Comparison of ENCODE assay signal across 9 cellular contexts in genomic region chr19:17441241-17442135, GRCh38. TPM values are rescaled to one million over a fixed set of nuclear protein-coding genes. Genes with fewer than 3 reads are reported as not detected.
A peak's percentile ranks its signal among the peaks of the same experiment; 100 is the strongest.
DNase-seq lines count a peak whose midpoint lies in the region; ATAC-seq and TF ChIP-seq lines count a peak whose summit lies in the region.
"Had no signal": no experiment of that assay in that cellular context is flagged by ENCODE, and none has a peak within 500 bp of the region (broad histone marks: within the 10 kb centered on the region; RNA-seq: fewer than 3 reads in every experiment).

No MANE protein-coding gene starts in this region.

- H3K4me3 ChIP-seq in DOHH2 (ENCODE audit: low read length) (no peak overlapping the region), IMR-90 (ENCODE audit: insufficient read depth, low read depth, low read length) (no peak overlapping the region)

- no peak overlapping the region for H2AFZ ChIP-seq in IMR-90 (replicated peaks; ENCODE audit: low read length, poor library complexity)

- no TSS peak for BruUV-seq in IMR-90 (replicated peaks; lab: Mats Ljungman, UMichigan)

- no CpG with 5 or more reads among the region's 8 CpGs for WGBS in IMR-90 (ENCODE audit: extremely low coverage in 2 of 2, insufficient read length in 1 of 2), 2 experiments

- no peak overlapping the region for H3K56ac ChIP-seq in IMR-90 (ENCODE audit: extremely low read depth, insufficient read depth, low read length)

- no peak for TF ChIP-seq POLR2A in IMR-90 (IDR thresholded peaks at IDR 0.05; ENCODE audit: low read depth, low read length)

- H4K91ac ChIP-seq in IMR-90 (ENCODE audit: insufficient read depth, low read depth, low read length) = no peak overlapping the region

- in situ Hi-C loops in IMR-90 (cut with MboI; ENCODE audit: low sequenced_read_pairs) = no loop called here

- H2BK120ac ChIP-seq in IMR-90 (ENCODE audit: low read depth, low read length) = no peak overlapping the region

- CTCF ChIA-PET in IMR-90 (lab: Yijun Ruan, JAX) = interaction anchor here (0.5 to 0.9 kb wide), 3 partner anchors 20 to 988 kb away, joined by 3 to 4 read pairs (median 3); no protein-coding TSS in a partner anchor

- no peak overlapping the region for H3K14ac ChIP-seq in IMR-90 (replicated peaks; ENCODE audit: low read depth, low read length)

- intact Hi-C loops in IMR-90 (cut with micrococcal nuclease) = no loop called here

- no peak overlapping the region for H4K8ac ChIP-seq in IMR-90 (ENCODE audit: low read depth in 2 of 2, low read length in 2 of 2)

- H3K18ac ChIP-seq in IMR-90 (ENCODE audit: low read depth, low read length) = no peak overlapping the region

- DNase-seq in IMR-90 (no peak), iPS-NIHi11 (ENCODE audit: low spot score) (peak; percentile 63), LoVo (ENCODE audit: low spot score) (no peak), hepatic stellate cell (ENCODE audit: low spot score) (no peak)
- peak; percentile 50 to 55 for DNase-seq in activated T-cell treated with anti-CD3 and anti-CD28 coated beads, Interleukin-2, amount 50 U/mL, for 48 hours

- H3K4me1 ChIP-seq in DOHH2 (ENCODE audit: control insufficient read depth, low read length) (no peaks in the 10 kb centered on the region), IMR-90 (ENCODE audit: control insufficient read depth, insufficient read depth, low read length) (no peaks in the 10 kb centered on the region)

- no peaks in the 10 kb centered on the region for H3K79me1 ChIP-seq in IMR-90 (ENCODE audit: low read depth in 1 of 2, low read length in 2 of 2)

- H3K27ac ChIP-seq in DOHH2 (ENCODE audit: low read depth, low read length) (no peak overlapping the region), IMR-90 (ENCODE audit: insufficient read depth, low read length) (no peak overlapping the region)

- H3K4ac ChIP-seq in IMR-90 (ENCODE audit: low read depth, low read length) = no peak overlapping the region

- H4K20me1 ChIP-seq in DOHH2 (ENCODE audit: control insufficient read depth, insufficient read depth, low read depth, low read length) (no peaks in the 10 kb centered on the region), IMR-90 (ENCODE audit: insufficient read depth, low read length) (no peaks in the 10 kb centered on the region)

- POLR2A ChIA-PET in IMR-90 (lab: Charles Lee; ENCODE audit: unreplicated experiment) = no interaction called here

- H2AK5ac ChIP-seq in IMR-90 (ENCODE audit: low read depth, low read length) = no peak overlapping the region

- H2BK5ac ChIP-seq in IMR-90 (ENCODE audit: low read depth, low read length, poor library complexity, severe bottlenecking) = no peak overlapping the region

- no peak overlapping the region for H2BK15ac ChIP-seq in IMR-90 (ENCODE audit: low read depth, low read length)

- no peak overlapping the region for H3K4me2 ChIP-seq in DOHH2 (ENCODE audit: low read length)
- no peak overlapping the region for H3K4me2 ChIP-seq in IMR-90 (ENCODE audit: low read depth, low read length)

- peak; percentile 44 for ATAC-seq in IMR-90 (ENCODE audit: low read depth)
- ATAC-seq in GM18520 (IDR thresholded peaks at IDR 0.05; ENCODE audit: unreplicated experiment) = no peak
- no peak for ATAC-seq in GM19324 (IDR thresholded peaks at IDR 0.05; ENCODE audit: low FRiP score, unreplicated experiment)

- no peak overlapping the region for H3K23ac ChIP-seq in IMR-90 (ENCODE audit: low read depth, low read length)

- H2BK20ac ChIP-seq in IMR-90 (ENCODE audit: low read depth, low read length) = no peak overlapping the region

- H2AK9ac ChIP-seq in IMR-90 (replicated peaks; ENCODE audit: low read depth, low read length, poor library complexity) = peak overlapping the region; percentile 65

- dilution Hi-C loops in IMR-90 (cut with HindIII; ENCODE audit: low sequenced_read_pairs, unreplicated experiment) = no loop called here

- H3K9ac ChIP-seq in IMR-90 (ENCODE audit: low read depth, low read length) = no peak overlapping the region

- H4K5ac ChIP-seq in IMR-90 (ENCODE audit: low read depth, low read length) = no peak overlapping the region

- peak; percentile 76 for TF ChIP-seq CTCF in DOHH2 (IDR thresholded peaks at IDR 0.05; ENCODE audit: low read depth, low read length, poor library complexity, severe bottlenecking)
- TF ChIP-seq CTCF in IMR-90 (conservative IDR thresholded peaks at IDR 0.05; ENCODE audit: low read depth, low read length) = peak; percentile 42

- no peaks in the 10 kb centered on the region for H3K9me1 ChIP-seq in IMR-90 (ENCODE audit: insufficient read depth, low read length)

- no peaks in the 10 kb centered on the region for H3K9me2 ChIP-seq in DOHH2 (replicated peaks; ENCODE audit: control insufficient read depth, low read length)

- H3K36me3 ChIP-seq in DOHH2 (ENCODE audit: control insufficient read depth, low read length) (no peaks in the 10 kb centered on the region), IMR-90 (ENCODE audit: control insufficient read depth, insufficient read depth, low read length) (no peaks in the 10 kb centered on the region)

- no peaks in the 10 kb centered on the region for H3F3A ChIP-seq in DOHH2 (ENCODE audit: control insufficient read depth, insufficient read depth)

- peak; percentile 52 for TF ChIP-seq RAD21 in IMR-90 (IDR thresholded peaks at IDR 0.05; ENCODE audit: low read length)

- H3K79me2 ChIP-seq in DOHH2 (ENCODE audit: control insufficient read depth, low read length) = no peaks in the 10 kb centered on the region

- H3K27me3 ChIP-seq in DOHH2 (ENCODE audit: control insufficient read depth, low read length) (peaks cover 10% of the 10 kb centered on the region; the same call in 1 of the 2 replicates), IMR-90 (ENCODE audit: control insufficient read depth, insufficient read depth, low read length) (peaks cover 2% of the 10 kb centered on the region)

- H3K9me3 ChIP-seq in DOHH2 (ENCODE audit: control insufficient read depth, insufficient read depth, low read length) = peaks cover 5% of the 10 kb centered on the region; the same call in 1 of the 2 replicates
- no peaks in the 10 kb centered on the region for H3K9me3 ChIP-seq in IMR-90 (ENCODE audit: control insufficient read depth, insufficient read depth, low read length)

TF ChIP-seq in IMR-90, 13 proteins besides CTCF, POLR2A, EP300 and RAD21:
- TF ChIP-seq SMC3 (IDR thresholded peaks at IDR 0.05; ENCODE audit: low read depth, low read length) (peak; percentile 35; the same call in 1 of the 2 replicates), MXI1 (IDR thresholded peaks at IDR 0.05; ENCODE audit: borderline replicate concordance, low read depth, low read length) (no peak)
TF ChIP-seq in IMR-90: peak in this region for 1.

RNA-seq across cellular contexts. Expression of gene TMEM221, which starts 7.0 kb away (rescaled TPM):
- not detected in 2 replicates for total RNA-seq in IMR-90 (2012; rRNA removed)
- polyA plus RNA-seq in IMR-90 (2012; rRNA removed) = 0.06 and 0.12 TPM in 2 replicates
- 0.08 and 0.11 TPM in 2 replicates for polyA plus RNA-seq in IMR-90 (2012; cell fraction: cytosol; rRNA removed)
- polyA plus RNA-seq in IMR-90 (2012; cell fraction: nucleus; rRNA removed; ENCODE audit: low replicate concordance) = 0.04 and 0.11 TPM in 2 replicates

RNA-seq across cellular contexts. Expression of gene NXNL1, which starts 19.2 kb away (rescaled TPM):
- total RNA-seq in IMR-90 (2012; rRNA removed) = not detected in 2 replicates
- not detected in 2 replicates for polyA plus RNA-seq in IMR-90 (2012; rRNA removed)
- not detected in 2 replicates for polyA plus RNA-seq in IMR-90 (2012; cell fraction: cytosol; rRNA removed)
- polyA plus RNA-seq in IMR-90 (2012; cell fraction: nucleus; rRNA removed; ENCODE audit: low replicate concordance) = not detected in 2 replicates
- total RNA-seq: urinary bladder had no signal
- polyA plus RNA-seq: urinary bladder had no signal

RNA-seq across cellular contexts. Expression of gene MVB12A, which starts 21.6 kb away (rescaled TPM):
- 13.8 and 13.9 TPM in 2 replicates for total RNA-seq in IMR-90 (2012; rRNA removed)
- 43.9 and 44.3 TPM in 2 replicates for polyA plus RNA-seq in IMR-90 (2012; rRNA removed)
- 35.8 and 58.5 TPM in 2 replicates for polyA plus RNA-seq in IMR-90 (2012; cell fraction: cytosol; rRNA removed)
- 42.9 and 77.3 TPM in 2 replicates for polyA plus RNA-seq in IMR-90 (2012; cell fraction: nucleus; rRNA removed; ENCODE audit: low replicate concordance)

RNA-seq across cellular contexts. Expression of gene SLC27A1, which starts 28.8 kb away (rescaled TPM):
- 4.8 and 5.6 TPM in 2 replicates for total RNA-seq in IMR-90 (2012; rRNA removed)
- polyA plus RNA-seq in IMR-90 (2012; rRNA removed) = 12.9 and 15.6 TPM in 2 replicates
- polyA plus RNA-seq in IMR-90 (2012; cell fraction: cytosol; rRNA removed) = 11.1 and 18.4 TPM in 2 replicates
- 37.7 and 82.2 TPM in 2 replicates for polyA plus RNA-seq in IMR-90 (2012; cell fraction: nucleus; rRNA removed; ENCODE audit: low replicate concordance)

RNA-seq across cellular contexts. Expression of gene BST2, which starts 36.1 kb away (rescaled TPM):
- 0.18 and 0.28 TPM in 2 replicates for total RNA-seq in IMR-90 (2012; rRNA removed)
- 0.67 and 0.92 TPM in 2 replicates for polyA plus RNA-seq in IMR-90 (2012; rRNA removed)
- polyA plus RNA-seq in IMR-90 (2012; cell fraction: cytosol; rRNA removed) = 0.78 and 2.3 TPM in 2 replicates
- polyA plus RNA-seq in IMR-90 (2012; cell fraction: nucleus; rRNA removed; ENCODE audit: low replicate concordance) = 0.34 and 0.96 TPM in 2 replicates

Comparison
In these comparisons a context has a peak if more than half of its experiments do, and no peak if none do; other contexts are left out.
1. DNase-seq: peak in activated T-cell treated with anti-CD3 and anti-CD28 coated beads, Interleukin-2, amount 50 U/mL, for 48 hours (2 of 2) and iPS-NIHi11 (single experiment); none in IMR-90 (single experiment), LoVo (single experiment) and hepatic stellate cell (single experiment).